ENCODE assay signal across 8 cellular contexts in the genomic region with DNA sequence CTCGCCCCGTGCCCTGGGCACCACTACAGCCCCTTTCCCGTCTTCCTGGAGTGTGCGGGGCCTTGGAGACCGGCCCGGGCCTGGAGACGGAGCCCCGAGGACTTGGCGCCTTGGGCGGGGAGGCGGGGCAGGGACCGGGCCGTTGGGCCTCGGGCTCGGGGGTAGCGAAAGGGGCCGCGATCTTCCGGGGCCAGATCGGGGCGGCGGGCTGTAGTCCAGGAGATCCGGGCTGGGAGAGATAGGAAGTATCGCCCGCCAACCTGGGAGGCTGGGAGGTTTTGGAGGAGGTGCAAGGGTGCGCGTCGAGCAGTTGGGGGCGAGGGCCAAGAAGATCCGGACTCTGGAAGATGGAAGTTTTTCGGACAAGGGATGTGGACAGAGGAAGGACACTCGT. TPM values are rescaled to one million over a fixed set of nuclear protein-coding genes. Genes with fewer than 3 reads are reported as not detected.
DNase-seq lines count a peak whose midpoint lies in the region; ATAC-seq and TF ChIP-seq lines count a peak whose summit lies in the region.

No MANE protein-coding gene starts in this region.

- H3K4me1 ChIP-seq in mesodermal cell (ENCODE audit: control insufficient read depth, insufficient read depth, low read length, poor library complexity, severe bottlenecking), result no peaks in the 10 kb centered on the region
- peaks cover 11 to 18% of the 10 kb centered on the region in 2 donors for H3K4me1 ChIP-seq in thoracic aorta (ENCODE audit: control insufficient read depth in 1 of 2, low read depth in 2 of 2)

- peak; percentile 30 for ATAC-seq in HG02938 (IDR thresholded peaks at IDR 0.05; ENCODE audit: unreplicated experiment)
- ATAC-seq in thoracic aorta (ENCODE audit: insufficient number of reproducible peaks, low FRiP score, low read depth), result no peak

- CTCF ChIA-PET in RWPE1 (lab: Yijun Ruan, JAX), result no interaction called here

- TF ChIP-seq CTCF in RWPE1 (conservative IDR thresholded peaks at IDR 0.05; ENCODE audit: low read depth) (no peak), dorsolateral prefrontal cortex (IDR thresholded peaks at IDR 0.05 in 54 of 56, conservative IDR thresholded peaks at IDR 0.05 in 2 of 56; ENCODE audit: low read depth in 1 of 56, partially characterized antibody in 56 of 56) (no peak), thoracic aorta (IDR thresholded peaks at IDR 0.05) (no peak)

- whole genome bisulfite sequencing in mesodermal cell (ENCODE audit: insufficient coverage in 2 of 2), 2 experiments, result 0 to 1% methylated on average over 22 to 29 of the region's 32 CpGs

- H3K36me3 ChIP-seq in mesodermal cell (ENCODE audit: control insufficient read depth, insufficient read depth, low read length), result peaks cover 10% of the 10 kb centered on the region
- H3K36me3 ChIP-seq in thoracic aorta, result no peaks in the 10 kb centered on the region

- intact Hi-C loops in dorsolateral prefrontal cortex (cut with DNase I), result loop anchor here (1.0 to 10.0 kb wide), 5 partner anchors 15 to 303 kb away; partner anchors contain the start of genes NDUFAF1 (in 2 of the 2), INO80 (in 1 of the 2) and TYRO3 (in 1 of the 2)

- DNase-seq in activated effector memory CD4-positive, alpha-beta T cell treated with anti-CD3 and anti-CD28 coated beads, Interleukin-2, amount 50 U/mL, for 16 hours, result peak; percentile 77
- DNase-seq in activated effector memory CD4-positive, alpha-beta T cell treated with Interleukin-2 at 50 U/mL for 16 hours, result no peak
- DNase-seq in RWPE1 (ENCODE audit: low spot score) (peak; percentile 38), dorsolateral prefrontal cortex (peak in 3 of 10 donors; percentile 10 to 52 (median 47)), thoracic aorta (ENCODE audit: low spot score) (no peak), A172 (ENCODE audit: low spot score) (no peak)

- peak overlapping the region; percentile 64 to 100 (median 98) for H3K4me3 ChIP-seq in dorsolateral prefrontal cortex
- H3K4me3 ChIP-seq in mesodermal cell (ENCODE audit: extremely low read depth, insufficient read depth, low read length, poor library complexity, severe bottlenecking), result peak overlapping the region; percentile 95
- H3K4me3 ChIP-seq in thoracic aorta, result peak overlapping the region; percentile 99

- POLR2A ChIA-PET in RWPE1 (lab: Yijun Ruan, JAX; ENCODE audit: low non-redundant PET), result no interaction called here

- H3K27ac ChIP-seq in RWPE1, result peak overlapping the region; percentile 75
- H3K27ac ChIP-seq in dorsolateral prefrontal cortex, result peak overlapping the region in 51 of 59 donors; percentile 7 to 95 (median 79)
- H3K27ac ChIP-seq in mesodermal cell (ENCODE audit: low read depth, low read length, severe bottlenecking), result peak overlapping the region; percentile 67
- peak overlapping the region; percentile 59 to 68 for H3K27ac ChIP-seq in thoracic aorta

- H3K27me3 ChIP-seq in dorsolateral prefrontal cortex (no peaks in the 10 kb centered on the region), thoracic aorta (replicated peaks; ENCODE audit: insufficient read depth) (no peaks in the 10 kb centered on the region)

- H3K9me3 ChIP-seq in mesodermal cell (ENCODE audit: control insufficient read depth, low read length), result no peaks in the 10 kb centered on the region
- H3K9me3 ChIP-seq in thoracic aorta, result no peaks in the 10 kb centered on the region

RNA-seq across cellular contexts. Expression of gene RTF1, which starts 0.5 kb away (rescaled TPM):
- total RNA-seq in dorsolateral prefrontal cortex (10 to 100 TPM; 17.2 to 72.4 (median 43.7) TPM), thoracic aorta (10 to 100 TPM; 20.0 to 49.5 TPM)
- polyA plus RNA-seq in mesodermal cell (2013, experiment 1 of 2), result 54.5 TPM
- 53.4 TPM for polyA plus RNA-seq in mesodermal cell (2013, experiment 2 of 2)
- 28.7 and 31.6 TPM in 2 replicates for total RNA-seq in A172 (2014; rRNA removed; shearing (Covaris generic))

RNA-seq across cellular contexts. Expression of gene NDUFAF1, which starts 15.1 kb away (rescaled TPM):
- total RNA-seq in dorsolateral prefrontal cortex, result 10 to 100 TPM; 17.7 to 35.8 (median 24.0) TPM
- polyA plus RNA-seq in mesodermal cell (2013, experiment 1 of 2), result 18.2 TPM
- polyA plus RNA-seq in mesodermal cell (2013, experiment 2 of 2), result 22.5 TPM
- 10 to 100 TPM; 12.5 to 15.9 TPM for total RNA-seq in thoracic aorta
- 47.2 and 50.9 TPM in 2 replicates for total RNA-seq in A172 (2014; rRNA removed; shearing (Covaris generic))

Comparison
In these comparisons a context has a peak if more than half of its experiments do, and no peak if none do; other contexts are left out.
1. DNase-seq: peak in activated effector memory CD4-positive, alpha-beta T cell treated with anti-CD3 and anti-CD28 coated beads, Interleukin-2, amount 50 U/mL, for 16 hours (single experiment) and RWPE1 (single experiment); none in activated effector memory CD4-positive, alpha-beta T cell treated with Interleukin-2 at 50 U/mL for 16 hours (single experiment), thoracic aorta (single experiment) and A172 (single experiment).
2. Peak in every context shown above with its lines, with median percentiles within 50 percentile points of each other: H3K27ac ChIP-seq and H3K4me3 ChIP-seq.